In the genomic region with DNA sequence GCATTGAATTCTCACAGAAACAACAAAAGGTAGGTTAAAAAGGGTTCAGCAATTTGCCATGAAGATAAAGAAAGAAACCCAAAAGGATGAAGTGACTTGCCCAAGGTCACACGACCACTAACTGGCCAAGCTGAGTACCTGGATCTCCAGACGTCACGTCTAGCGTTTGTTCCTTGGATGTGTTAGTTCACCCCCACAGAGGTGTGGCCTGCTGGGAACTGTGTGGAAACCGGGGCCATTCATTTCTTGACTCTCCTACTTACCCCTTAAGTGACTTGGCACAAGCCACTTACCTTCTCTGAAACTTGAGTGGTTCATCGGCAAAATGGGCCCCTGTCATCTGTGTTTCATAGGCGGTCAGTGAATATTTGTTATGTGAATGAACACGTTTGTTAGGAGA, we compare ENCODE assay signal across 18 cellular contexts.
DNase-seq lines count a peak whose midpoint lies in the region; ATAC-seq, FAIRE-seq and TF ChIP-seq lines count a peak whose summit lies in the region.
"Had no signal": no experiment of that assay in that cellular context is flagged by ENCODE, and none has a peak within 500 bp of the region (broad histone marks: within the 10 kb centered on the region; RNA-seq: fewer than 3 reads in every experiment).

No MANE protein-coding gene starts in this region.

- ATAC-seq in lung (ENCODE audit: insufficient read depth, low FRiP score) (no peak), upper lobe of right lung (peak; percentile 80), HG02763 (IDR thresholded peaks at IDR 0.05; ENCODE audit: unreplicated experiment) (no peak)
- no peak for ATAC-seq in stimulated activated naive CD8-positive, alpha-beta T cell treated with anti-CD3 and anti-CD28 coated beads, Interleukin-15, amount 100 ng/mL, for 72 hours
- ATAC-seq: HCT116 had no signal

- no peaks in the 10 kb centered on the region for H3K9me3 Mint-ChIP-seq in stimulated activated naive CD8-positive, alpha-beta T cell treated with anti-CD3 and anti-CD28 coated beads, Interleukin-15, amount 100 ng/mL, for 72 hours
- H3K9me3 Mint-ChIP-seq: H9 had no signal

- intact Hi-C loops in esophagus muscularis mucosa (cut with DNase I) (no loop called here), upper lobe of right lung (cut with DNase I) (no loop called here)

- no peak overlapping the region for H3K4me3 Mint-ChIP-seq in stimulated activated naive CD8-positive, alpha-beta T cell treated with anti-CD3 and anti-CD28 coated beads, Interleukin-15, amount 100 ng/mL, for 72 hours
- H3K4me3 Mint-ChIP-seq: CD4-positive, alpha-beta memory T cell; H9 had no signal

- no peak for TF ChIP-seq EP300 in esophagus muscularis mucosa (IDR thresholded peaks at IDR 0.05)

- H3K4me1 Mint-ChIP-seq in stimulated activated naive CD8-positive, alpha-beta T cell treated with anti-CD3 and anti-CD28 coated beads, Interleukin-15, amount 100 ng/mL, for 72 hours = no peaks in the 10 kb centered on the region
- H3K4me1 Mint-ChIP-seq: CD4-positive, alpha-beta memory T cell; H9 had no signal

- no peak for TF ChIP-seq POLR2A in esophagus muscularis mucosa (IDR thresholded peaks at IDR 0.05; ENCODE audit: low read depth)

- H3K36me3 ChIP-seq in bronchial epithelial cell (ENCODE audit: control insufficient read depth, insufficient read depth, low read length) (no peaks in the 10 kb centered on the region), esophagus muscularis mucosa (no peaks in the 10 kb centered on the region), lung (ENCODE audit: control insufficient read depth in 2 of 2, insufficient read depth in 2 of 2, low read length in 2 of 2) (no peaks in the 10 kb centered on the region), upper lobe of right lung (no peaks in the 10 kb centered on the region)

- H3K4me3 ChIP-seq in bronchial epithelial cell (ENCODE audit: low read depth, low read length) (no peak overlapping the region), esophagus muscularis mucosa (no peak overlapping the region), lung (no peak overlapping the region), upper lobe of right lung (no peak overlapping the region)
- H3K4me3 ChIP-seq: GM23248 had no signal

- H3K27me3 Mint-ChIP-seq in stimulated activated naive CD8-positive, alpha-beta T cell treated with anti-CD3 and anti-CD28 coated beads, Interleukin-15, amount 100 ng/mL, for 72 hours = no peaks in the 10 kb centered on the region

- H3K27ac ChIP-seq in esophagus muscularis mucosa (replicated peaks in 1 of 4) (no peak overlapping the region), lung (ENCODE audit: low read depth in 1 of 2, low read length in 1 of 2) (no peak overlapping the region), upper lobe of right lung (no peak overlapping the region)
- H3K27ac ChIP-seq: GM23248 had no signal

- no peaks in the 10 kb centered on the region for H3K27me3 ChIP-seq in bronchial epithelial cell (ENCODE audit: control insufficient read depth, insufficient read depth, low read length)
- H3K27me3 ChIP-seq in esophagus muscularis mucosa = no peaks in the 10 kb centered on the region
- no peaks in the 10 kb centered on the region for H3K27me3 ChIP-seq in lung (ENCODE audit: control insufficient read depth, insufficient read depth)
- no peaks in the 10 kb centered on the region for H3K27me3 ChIP-seq in upper lobe of right lung

- H3K4me1 ChIP-seq in esophagus muscularis mucosa = peaks cover 0 to 13% (median 7%) of the 10 kb centered on the region in 4 donors
- H3K4me1 ChIP-seq in lung (ENCODE audit: control insufficient read depth in 2 of 2, insufficient read depth in 2 of 2, low read length in 2 of 2) = no peaks in the 10 kb centered on the region
- H3K4me1 ChIP-seq in upper lobe of right lung = no peaks in the 10 kb centered on the region

- H3K9me3 ChIP-seq in esophagus muscularis mucosa = no peaks in the 10 kb centered on the region
- peaks cover 0 to 1% of the 10 kb centered on the region in 2 donors for H3K9me3 ChIP-seq in lung (ENCODE audit: control insufficient read depth in 2 of 2, insufficient read depth in 1 of 2, low read length in 1 of 2)
- no peaks in the 10 kb centered on the region for H3K9me3 ChIP-seq in upper lobe of right lung

- H3K27ac Mint-ChIP-seq in stimulated activated naive CD8-positive, alpha-beta T cell treated with anti-CD3 and anti-CD28 coated beads, Interleukin-15, amount 100 ng/mL, for 72 hours = no peak overlapping the region
- H3K27ac Mint-ChIP-seq: CD4-positive, alpha-beta memory T cell; H9 had no signal

- WGBS in esophagus muscularis mucosa = 72% methylated on average over 8 of the region's 8 CpGs
- WGBS in lung, 2 donors = 51 to 80% methylated on average over 8 of the region's 8 CpGs

- DNase-seq in bronchial epithelial cell (ENCODE audit: low read depth) (peak; percentile 39), esophagus muscularis mucosa (ENCODE audit: extremely low spot score) (peak; percentile 82), lung (ENCODE audit: low spot score) (peak; percentile 45), upper lobe of right lung (no peak), glomerular visceral epithelial cell (ENCODE audit: extremely low spot score) (no peak)
- no peak for DNase-seq in stimulated activated naive CD8-positive, alpha-beta T cell treated with anti-CD3 and anti-CD28 coated beads, Interleukin-15, amount 100 ng/mL, for 72 hours
- DNase-seq: C1 segment of cervical spinal cord; Calu3; CD4-positive, alpha-beta memory T cell; COR-L47; DND-41; GM23248; H9 had no signal

- FAIRE-seq in bronchial epithelial cell (lab: Jason Lieb, UNC) = no peak
- FAIRE-seq: G401.6, GM12892, GM19239 had no signal

- TF ChIP-seq CTCF in bronchial epithelial cell (IDR thresholded peaks at IDR 0.05; ENCODE audit: insufficient read depth, low read length, severe bottlenecking) (no peak), esophagus muscularis mucosa (IDR thresholded peaks at IDR 0.05) (no peak), lung (IDR thresholded peaks at IDR 0.05; ENCODE audit: control extremely low read depth, extremely low read depth) (no peak), upper lobe of right lung (IDR thresholded peaks at IDR 0.05) (no peak)

Comparison
In these comparisons a context has a peak if more than half of its experiments do, and no peak if none do; other contexts are left out.
1. DNase-seq: peak in bronchial epithelial cell (single experiment), esophagus muscularis mucosa (single experiment) and lung (single experiment); none in upper lobe of right lung (single experiment), glomerular visceral epithelial cell (single experiment) and stimulated activated naive CD8-positive, alpha-beta T cell treated with anti-CD3 and anti-CD28 coated beads, Interleukin-15, amount 100 ng/mL, for 72 hours (0 of 2).